In genomic region chrX:24692305-24692704, GRCh38 we compare ENCODE assay signal across 16 cellular contexts. TPM values are rescaled to one million over a fixed set of nuclear protein-coding genes. Genes with fewer than 3 reads are reported as not detected.
DNase-seq lines count a peak whose midpoint lies in the region; ATAC-seq, FAIRE-seq and TF ChIP-seq lines count a peak whose summit lies in the region.
"Had no signal": no experiment of that assay in that cellular context is flagged by ENCODE, and none has a peak within 500 bp of the region (broad histone marks: within the 10 kb centered on the region; RNA-seq: fewer than 3 reads in every experiment).

No MANE protein-coding gene starts in this region.

- H3K27me3 ChIP-seq in KMS-11 (ENCODE audit: insufficient read depth, low read depth): no peaks in the 10 kb centered on the region
- H3K27me3 ChIP-seq: Peyer's patch, transverse colon had no signal

- intact Hi-C loops in activated T-helper 1 cell treated with anti-CD3 and anti-CD28 coated beads, Interleukin-12 subunit alpha, Interleukin-12 subunit beta, Interleukin-2, Interleukin-4 antibody, amounts not matched to agents 30 ng/mL and 10 ng/mL and 1 ng/mL, durations not matched to agents 14 hours and 24 hours and 36 hours (cut with micrococcal nuclease): loop anchor here (2.0 to 5.0 kb wide), 3 partner anchors 16 to 180 kb away; partner anchors contain the start of gene PCYT1B
- intact Hi-C loops in natural killer cell (cut with micrococcal nuclease): no loop called here

- no peaks in the 10 kb centered on the region for H4K20me1 ChIP-seq in KMS-11 (ENCODE audit: insufficient read depth)

- peaks cover 28% of the 10 kb centered on the region for H3K4me1 Mint-ChIP-seq in activated T-helper 1 cell treated with anti-CD3 and anti-CD28 coated beads, Interleukin-12 subunit alpha, Interleukin-12 subunit beta, Interleukin-2, Interleukin-4 antibody, amounts not matched to agents 30 ng/mL and 10 ng/mL and 1 ng/mL, durations not matched to agents 14 hours and 24 hours and 36 hours (ENCODE audit: low read depth)
- H3K4me1 Mint-ChIP-seq in natural killer cell: peaks cover 9 to 11% of the 10 kb centered on the region in 2 donors

- H3K79me2 ChIP-seq in KMS-11 (ENCODE audit: insufficient read depth, low read depth): peaks cover 32% of the 10 kb centered on the region

- H3K9me3 Mint-ChIP-seq in activated T-helper 1 cell treated with anti-CD3 and anti-CD28 coated beads, Interleukin-12 subunit alpha, Interleukin-12 subunit beta, Interleukin-2, Interleukin-4 antibody, amounts not matched to agents 30 ng/mL and 10 ng/mL and 1 ng/mL, durations not matched to agents 14 hours and 24 hours and 36 hours: no peaks in the 10 kb centered on the region
- no peaks in the 10 kb centered on the region for H3K9me3 Mint-ChIP-seq in natural killer cell
- H3K9me3 Mint-ChIP-seq: activated naive CD4-positive, alpha-beta T cell treated with anti-CD3 and anti-CD28 coated beads, Interleukin-2, amount 50 U/mL, for 72 hours had no signal

- H3K4me1 ChIP-seq in KMS-11 (ENCODE audit: low read depth, poor library complexity, severe bottlenecking): peaks cover 34% of the 10 kb centered on the region
- H3K4me1 ChIP-seq: Peyer's patch had no signal

- H3K27ac ChIP-seq in KMS-11: no peak overlapping the region

- no peaks in the 10 kb centered on the region for H3K36me3 ChIP-seq in KMS-11 (ENCODE audit: insufficient read depth)
- H3K36me3 ChIP-seq: Peyer's patch, transverse colon had no signal

- no peak overlapping the region for H3K9ac ChIP-seq in KMS-11

- H3K4me3 Mint-ChIP-seq in activated T-helper 1 cell treated with anti-CD3 and anti-CD28 coated beads, Interleukin-12 subunit alpha, Interleukin-12 subunit beta, Interleukin-2, Interleukin-4 antibody, amounts not matched to agents 30 ng/mL and 10 ng/mL and 1 ng/mL, durations not matched to agents 14 hours and 24 hours and 36 hours: peak overlapping the region; percentile 19
- peak overlapping the region; percentile 95 for H3K4me3 Mint-ChIP-seq in natural killer cell

- ATAC-seq in natural killer cell: no peak
- ATAC-seq in GM19023 (IDR thresholded peaks at IDR 0.05; ENCODE audit: unreplicated experiment): no peak
- ATAC-seq: activated CD4-positive, CD25-positive, alpha-beta regulatory T cell treated with anti-CD3 and anti-CD28 coated beads, Interleukin-2, amount 50 U/mL, for 24 hours; activated naive CD4-positive, alpha-beta T cell treated with anti-CD3 and anti-CD28 coated beads, Interleukin-2, amount 50 U/mL, for 72 hours had no signal

- H3K4me2 ChIP-seq in KMS-11: no peak overlapping the region

- FAIRE-seq in GM12892 (lab: Jason Lieb, UNC): no peak

- peak; percentile 63 for DNase-seq in ELF-1 (ENCODE audit: low read depth, low spot score)
- no peak for DNase-seq in activated T-helper 1 cell treated with anti-CD3 and anti-CD28 coated beads, Interleukin-12 subunit alpha, Interleukin-12 subunit beta, Interleukin-2, Interleukin-4 antibody, amounts not matched to agents 30 ng/mL and 10 ng/mL and 1 ng/mL, durations not matched to agents 14 hours and 24 hours and 36 hours (ENCODE audit: low spot score)
- DNase-seq in natural killer cell: no peak
- DNase-seq in AG20443 (ENCODE audit: low spot score): no peak
- DNase-seq in GM03348 (ENCODE audit: low spot score): no peak
- DNase-seq in GM12892 (ENCODE audit: insufficient read length): no peak
- DNase-seq: cerebellar nuclear complex; NCI-H1092; Peyer's patch; stimulated activated CD4-positive, alpha-beta T cell treated with anti-CD3 and anti-CD28 coated beads, Interleukin-2, amount 100 ng/mL, for 24 hours; transverse colon had no signal

- no peak overlapping the region for H3K27ac Mint-ChIP-seq in activated T-helper 1 cell treated with anti-CD3 and anti-CD28 coated beads, Interleukin-12 subunit alpha, Interleukin-12 subunit beta, Interleukin-2, Interleukin-4 antibody, amounts not matched to agents 30 ng/mL and 10 ng/mL and 1 ng/mL, durations not matched to agents 14 hours and 24 hours and 36 hours
- peak overlapping the region in 1 of 2 donors; percentile 83 for H3K27ac Mint-ChIP-seq in natural killer cell

- no peak overlapping the region for H3K4me3 ChIP-seq in KMS-11 (IDR thresholded peaks at IDR 0.05; ENCODE audit: insufficient read depth, low read depth, low read length)

- H3K27me3 Mint-ChIP-seq in activated T-helper 1 cell treated with anti-CD3 and anti-CD28 coated beads, Interleukin-12 subunit alpha, Interleukin-12 subunit beta, Interleukin-2, Interleukin-4 antibody, amounts not matched to agents 30 ng/mL and 10 ng/mL and 1 ng/mL, durations not matched to agents 14 hours and 24 hours and 36 hours (ENCODE audit: insufficient read depth): peaks cover 4% of the 10 kb centered on the region
- no peaks in the 10 kb centered on the region for H3K27me3 Mint-ChIP-seq in natural killer cell (ENCODE audit: low read depth in 2 of 2)

- TF ChIP-seq CTCF in KMS-11 (conservative IDR thresholded peaks at IDR 0.05; ENCODE audit: low read depth, low read length): no peak
- TF ChIP-seq CTCF in natural killer cell (IDR thresholded peaks at IDR 0.05): no peak

- TF ChIP-seq POLR2A in GM12892 (IDR thresholded peaks at IDR 0.05; ENCODE audit: low read depth, low read length): no peak

- H3K36me3 Mint-ChIP-seq in activated T-helper 1 cell treated with anti-CD3 and anti-CD28 coated beads, Interleukin-12 subunit alpha, Interleukin-12 subunit beta, Interleukin-2, Interleukin-4 antibody, amounts not matched to agents 30 ng/mL and 10 ng/mL and 1 ng/mL, durations not matched to agents 14 hours and 24 hours and 36 hours (ENCODE audit: low read depth): peaks cover 8% of the 10 kb centered on the region
- H3K36me3 Mint-ChIP-seq in natural killer cell: no peaks in the 10 kb centered on the region

- peak overlapping the region; percentile 63; the same call in 1 of the 2 replicates for H2AFZ ChIP-seq in KMS-11 (ENCODE audit: low read depth)

RNA-seq across cellular contexts. Expression of gene POLA1, which starts 1.4 kb away (rescaled TPM):
- total RNA-seq in activated T-helper 1 cell treated with anti-CD3 and anti-CD28 coated beads, Interleukin-12 subunit alpha, Interleukin-12 subunit beta, Interleukin-2, Interleukin-4 antibody, amounts not matched to agents 30 ng/mL and 10 ng/mL and 1 ng/mL, durations not matched to agents 14 hours and 24 hours and 36 hours: 38.2 and 38.3 TPM in 2 replicates
- 10 to 100 TPM; 11.1 to 12.6 (median 11.3) TPM for total RNA-seq in natural killer cell
- 16.9 TPM for polyA plus RNA-seq in GM12892 (2012; ENCODE audit: missing spikeins)

RNA-seq across cellular contexts. Expression of gene PCYT1B, which starts 45.2 kb away (rescaled TPM):
- 0.10 TPM in 1 of 2 replicates, not detected in the other for total RNA-seq in activated T-helper 1 cell treated with anti-CD3 and anti-CD28 coated beads, Interleukin-12 subunit alpha, Interleukin-12 subunit beta, Interleukin-2, Interleukin-4 antibody, amounts not matched to agents 30 ng/mL and 10 ng/mL and 1 ng/mL, durations not matched to agents 14 hours and 24 hours and 36 hours
- total RNA-seq in natural killer cell: under 1 TPM; 0.41 to 0.48 (median 0.42) TPM
- not detected for polyA plus RNA-seq in GM12892 (2012; ENCODE audit: missing spikeins)
- total RNA-seq: G401, Peyer's patch had no signal
